Comparison of ENCODE assay signal across 28 cellular contexts in the genomic region with DNA sequence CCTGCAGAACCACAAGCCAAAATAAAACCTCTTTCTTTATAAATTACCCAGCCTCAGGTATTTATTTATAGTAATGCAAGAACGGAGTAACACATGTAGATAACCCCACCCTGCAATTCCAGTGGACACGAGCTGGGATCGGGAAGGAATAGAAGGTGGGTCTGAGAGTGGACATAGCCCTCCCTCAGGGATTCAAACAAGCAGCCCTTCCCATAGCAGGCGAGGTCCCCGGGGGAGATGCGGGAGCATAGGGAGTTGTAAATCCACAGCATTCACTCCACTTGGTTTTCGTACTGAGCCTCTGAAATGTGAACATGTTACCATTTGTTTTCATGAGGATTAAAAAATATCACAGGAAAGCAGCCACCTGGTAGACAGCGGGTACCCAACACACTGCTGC.
DNase-seq lines count a peak whose midpoint lies in the region; ATAC-seq, FAIRE-seq and TF ChIP-seq lines count a peak whose summit lies in the region.
"Had no signal": no experiment of that assay in that cellular context is flagged by ENCODE, and none has a peak within 500 bp of the region (broad histone marks: within the 10 kb centered on the region; RNA-seq: fewer than 3 reads in every experiment).

No MANE protein-coding gene starts in this region.

- H3K27me3 Mint-ChIP-seq in neural crest cell (ENCODE audit: low read depth) (no peaks in the 10 kb centered on the region), WTC11 (ENCODE audit: low read depth) (peaks cover 28% of the 10 kb centered on the region)
- H3K27me3 Mint-ChIP-seq: CD4-positive, alpha-beta memory T cell; CD4-positive, CD25-positive, alpha-beta regulatory T cell had no signal

- H2BK12ac ChIP-seq in H1 (ENCODE audit: low read depth, low read length): 0 out of 2 replicates have a peak overlapping the region, but pooled peaks have one; percentile 80

- H3K4me1 ChIP-seq in H1 (replicated peaks in 1 of 4; ENCODE audit: control insufficient read depth in 3 of 4, insufficient read depth in 4 of 4, low read length in 3 of 4): peaks cover 0 to 19% (median 8%) of the 10 kb centered on the region in 4 experiments; a peak in 6 of 7 replicates
- peaks cover 4% of the 10 kb centered on the region for H3K4me1 ChIP-seq in osteoblast (ENCODE audit: insufficient read depth, low read length)
- peaks cover 12% of the 10 kb centered on the region for H3K4me1 ChIP-seq in HepG2 (ENCODE audit: insufficient read depth, low read length)
- H3K4me1 ChIP-seq: BE2C had no signal

- H2AFZ ChIP-seq in H1 (ENCODE audit: low read length): no peak overlapping the region
- no peak overlapping the region for H2AFZ ChIP-seq in osteoblast (ENCODE audit: low read length)
- no peak overlapping the region for H2AFZ ChIP-seq in HepG2 (ENCODE audit: low read length)

- intact Hi-C loops in HepG2 (cut with micrococcal nuclease; ENCODE audit: unreplicated experiment): no loop called here

- H3K4me3 ChIP-seq in H1 (ENCODE audit: extremely low read depth in 1 of 4, insufficient read depth in 2 of 4, low read depth in 3 of 4, low read length in 4 of 4): no peak overlapping the region
- H3K4me3 ChIP-seq in osteoblast (ENCODE audit: insufficient read depth, low read length): no peak overlapping the region
- no peak overlapping the region for H3K4me3 ChIP-seq in HepG2 (replicated peaks in 1 of 3; ENCODE audit: insufficient read depth in 1 of 3, low read depth in 2 of 3, low read length in 3 of 3)
- H3K4me3 ChIP-seq: BLaER1, GM12878 had no signal

- H3K27ac ChIP-seq in H1 (ENCODE audit: low read depth, low read length) (no peak overlapping the region), osteoblast (ENCODE audit: low read depth, low read length) (no peak overlapping the region), HepG2 (ENCODE audit: extremely low read length, insufficient read depth, low read length) (no peak overlapping the region)
- H3K27ac ChIP-seq: BLaER1 had no signal

- no peak overlapping the region for H2BK20ac ChIP-seq in H1 (ENCODE audit: low read length)

- no peak overlapping the region for H2BK120ac ChIP-seq in H1 (replicated peaks; ENCODE audit: low read depth, low read length)

- no peak overlapping the region for H2BK15ac ChIP-seq in H1 (ENCODE audit: low read length)

- H3K23me2 ChIP-seq in H1 (ENCODE audit: low read depth, low read length): no peaks in the 10 kb centered on the region; the same call in 1 of the 2 replicates

- H3K9me3 Mint-ChIP-seq in neural crest cell (no peaks in the 10 kb centered on the region), WTC11 (no peaks in the 10 kb centered on the region)
- H3K9me3 Mint-ChIP-seq: CD4-positive, alpha-beta memory T cell; CD8-positive, alpha-beta memory T cell had no signal

- no peaks in the 10 kb centered on the region for H3K36me3 ChIP-seq in H1 (ENCODE audit: control insufficient read depth in 2 of 4, insufficient read depth in 4 of 4, low read length in 3 of 4)
- H3K36me3 ChIP-seq in osteoblast (ENCODE audit: insufficient read depth, low read length): no peaks in the 10 kb centered on the region
- H3K36me3 ChIP-seq in HepG2 (replicated peaks in 1 of 2; ENCODE audit: control insufficient read depth in 1 of 2, insufficient read depth in 2 of 2, low read length in 2 of 2): no peaks in the 10 kb centered on the region
- H3K36me3 ChIP-seq: BE2C, BLaER1 had no signal

- DNase-seq in H1 (ENCODE audit: low read depth in 1 of 2, low spot score in 2 of 2): no peak
- DNase-seq in neural crest cell (ENCODE audit: low read depth, low spot score): no peak
- peak; percentile 52 for DNase-seq in osteoblast (ENCODE audit: insufficient read length, low spot score, missing footprints)
- no peak for DNase-seq in HepG2 (ENCODE audit: low spot score)
- no peak for DNase-seq in WTC11 (ENCODE audit: low spot score)
- DNase-seq: 8988T; ACHN; BE2C; C1 segment of cervical spinal cord; CD4-positive, alpha-beta memory T cell; CD4-positive, CD25-positive, alpha-beta regulatory T cell; CD8-positive, alpha-beta memory T cell; COR-L47; DMS 273 treated with DMSO at 0.1 percent for 48 hours; DMS153; DMS53; DMS79; DND-41; EL; GDM1 had no signal

- ATAC-seq in HG03432 (IDR thresholded peaks at IDR 0.05; ENCODE audit: unreplicated experiment) (no peak), HepG2 (no peak), WTC11 (no peak), GM18498 (IDR thresholded peaks at IDR 0.05; ENCODE audit: unreplicated experiment) (no peak)
- ATAC-seq: GM12878 had no signal

- H3K9ac ChIP-seq in H1 (replicated peaks in 1 of 4; ENCODE audit: extremely low read depth in 1 of 4, low read depth in 3 of 4, low read length in 3 of 4) (no peak overlapping the region), HepG2 (ENCODE audit: insufficient read depth, low read depth, low read length) (no peak overlapping the region)
- H3K9ac ChIP-seq: BLaER1 had no signal

- no peak overlapping the region for H3K56ac ChIP-seq in H1 (replicated peaks; ENCODE audit: insufficient read length, low read depth, low read length)

- no peak overlapping the region for H2BK5ac ChIP-seq in H1 (ENCODE audit: low read depth, low read length)

- H3K27me3 ChIP-seq in H1 (replicated peaks in 1 of 4; ENCODE audit: control insufficient read depth in 3 of 4, extremely low read depth in 1 of 4, insufficient read depth in 3 of 4, low read length in 3 of 4): no peaks in the 10 kb centered on the region; a peak in 1 of 7 replicates
- no peaks in the 10 kb centered on the region for H3K27me3 ChIP-seq in osteoblast (ENCODE audit: insufficient read depth, low read length)
- H3K27me3 ChIP-seq in HepG2 (ENCODE audit: control insufficient read depth in 1 of 2, insufficient read depth in 2 of 2, low read length in 2 of 2): peaks cover 5 to 52% of the 10 kb centered on the region in 2 experiments; a peak in 4 of 5 replicates
- H3K27me3 ChIP-seq: BE2C, BLaER1 had no signal

- no peak overlapping the region for H3K4ac ChIP-seq in H1 (replicated peaks; ENCODE audit: insufficient read length, low read depth, low read length)

- no peaks in the 10 kb centered on the region for H3K79me1 ChIP-seq in H1 (ENCODE audit: low read depth, low read length)

- H3K14ac ChIP-seq in H1 (ENCODE audit: insufficient read length): no peak overlapping the region

- no peak overlapping the region for H3K23ac ChIP-seq in H1 (ENCODE audit: insufficient read length)

- H3K4me2 ChIP-seq in H1 (ENCODE audit: insufficient read depth in 1 of 2, low read depth in 2 of 2, low read length in 2 of 2): no peak overlapping the region
- H3K4me2 ChIP-seq in osteoblast (ENCODE audit: insufficient read depth, low read length): no peak overlapping the region
- H3K4me2 ChIP-seq in HepG2 (ENCODE audit: low read depth, low read length): no peak overlapping the region
- H3K4me2 ChIP-seq: BLaER1 had no signal

- POLR2A ChIA-PET in H1 (lab: Charles Lee; ENCODE audit: partially characterized antibody): no interaction called here
- POLR2A ChIA-PET in HepG2 (lab: Yijun Ruan, JAX): no interaction called here
- POLR2A ChIA-PET in WTC11 (lab: Charles Lee): interaction anchor here (0.5 kb wide), 1 partner anchor 90 kb away, joined by 3 read pairs; no protein-coding TSS in a partner anchor

- no TSS peak for BruUV-seq in HepG2 (replicated peaks; lab: Mats Ljungman, UMichigan)

- H4K5ac ChIP-seq in H1 (ENCODE audit: insufficient read length, low read depth, low read length): no peak overlapping the region

- H3K4me1 Mint-ChIP-seq in neural crest cell (peaks cover 11% of the 10 kb centered on the region), WTC11 (peaks cover 35% of the 10 kb centered on the region)
- H3K4me1 Mint-ChIP-seq: CD14-positive monocyte; CD4-positive, alpha-beta memory T cell; CD4-positive, CD25-positive, alpha-beta regulatory T cell; CD8-positive, alpha-beta memory T cell had no signal

- no peak overlapping the region for H4K91ac ChIP-seq in H1 (replicated peaks; ENCODE audit: insufficient read length, low read length)

- H4K8ac ChIP-seq in H1 (ENCODE audit: extremely low read depth, insufficient read depth, low read length): no peak overlapping the region

- no peak for TF ChIP-seq POLR2A in H1 (IDR thresholded peaks at IDR 0.05; ENCODE audit: control extremely low read depth in 1 of 2, low read depth in 2 of 2, low read length in 2 of 2)
- no peak for TF ChIP-seq POLR2A in HepG2 (IDR thresholded peaks at IDR 0.05; ENCODE audit: insufficient read depth in 1 of 2, low read depth in 2 of 2, low read length in 2 of 2)

- 94% methylated on average over 8 of the region's 8 CpGs; no CpG with 5 or more reads in 1 of the 2 experiments for WGBS in H1 (ENCODE audit: extremely low coverage in 1 of 2, insufficient coverage in 1 of 2, insufficient read length in 1 of 2, insufficient replicate concordance in 2 of 2, low coverage in 1 of 2, low lambda C conversion rate in 2 of 2, missing lambda C conversion rate in 1 of 2), 2 experiments
- WGBS in HepG2 (ENCODE audit: low lambda C conversion rate): 44% methylated on average over 8 of the region's 8 CpGs

- FAIRE-seq in H1 (lab: Jason Lieb, UNC) (no peak), HepG2 (lab: Jason Lieb, UNC) (no peak)
- FAIRE-seq: A204.1, GM12878, GM12892, GM19239 had no signal

- CTCF ChIA-PET in H1 (lab: Charles Lee; ENCODE audit: partially characterized antibody) (interaction anchor here (0.6 kb wide), 1 partner anchor 38 kb away, joined by 3 read pairs; no protein-coding TSS in a partner anchor), HepG2 (lab: Yijun Ruan, JAX; ENCODE audit: low intra/inter-chr PET ratio, low total read pairs) (no interaction called here), WTC11 (lab: Charles Lee) (no interaction called here)

- TF ChIP-seq CTCF in H1 (IDR thresholded peaks at IDR 0.05; ENCODE audit: control extremely low read depth in 1 of 3, insufficient read depth in 1 of 3, low read depth in 1 of 3, low read length in 3 of 3) (no peak), neural crest cell (conservative IDR thresholded peaks at IDR 0.05) (no peak), osteoblast (IDR thresholded peaks at IDR 0.05; ENCODE audit: extremely low read depth, low read depth, low read length) (no peak), HepG2 (CRISPR knock-in tag; IDR thresholded peaks at IDR 0.05) (no peak), WTC11 (IDR thresholded peaks at IDR 0.05) (no peak)

- no peaks in the 10 kb centered on the region for H3K36me3 Mint-ChIP-seq in neural crest cell (ENCODE audit: low read depth)
- no peaks in the 10 kb centered on the region for H3K36me3 Mint-ChIP-seq in WTC11
- H3K36me3 Mint-ChIP-seq: CD14-positive monocyte; CD4-positive, alpha-beta memory T cell; CD4-positive, CD25-positive, alpha-beta regulatory T cell; CD8-positive, alpha-beta memory T cell had no signal

- H3K4me3 Mint-ChIP-seq in neural crest cell: no peak overlapping the region
- H3K4me3 Mint-ChIP-seq in WTC11: no peak overlapping the region
- H3K4me3 Mint-ChIP-seq: CD14-positive monocyte; CD4-positive, alpha-beta memory T cell; CD4-positive, CD25-positive, alpha-beta regulatory T cell; CD8-positive, alpha-beta memory T cell had no signal

- H3K79me2 ChIP-seq in H1 (ENCODE audit: control insufficient read depth in 1 of 2, insufficient read depth in 2 of 2, low read length in 2 of 2) (no peaks in the 10 kb centered on the region), osteoblast (ENCODE audit: insufficient read depth, low read length) (no peaks in the 10 kb centered on the region), HepG2 (ENCODE audit: insufficient read depth, low read length) (no peaks in the 10 kb centered on the region)

- H4K20me1 ChIP-seq in H1 (replicated peaks in 1 of 2; ENCODE audit: control insufficient read depth in 1 of 2, insufficient read depth in 2 of 2, low read length in 2 of 2) (no peaks in the 10 kb centered on the region), osteoblast (ENCODE audit: insufficient read depth, low read length) (no peaks in the 10 kb centered on the region), HepG2 (ENCODE audit: insufficient read depth, low read length) (no peaks in the 10 kb centered on the region)
- H4K20me1 ChIP-seq: BLaER1 had no signal

- no peak for TF ChIP-seq EP300 in H1 (IDR thresholded peaks at IDR 0.05; ENCODE audit: borderline replicate concordance in 1 of 2, low read depth in 2 of 2, low read length in 2 of 2)
- TF ChIP-seq EP300 in HepG2 (IDR thresholded peaks at IDR 0.05; ENCODE audit: low read depth in 2 of 2, low read length in 2 of 2): no peak
- no peak for TF ChIP-seq EP300 in HepG2 (CRISPR knock-in tag; IDR thresholded peaks at IDR 0.05; ENCODE audit: borderline replicate concordance)

- H3K27ac Mint-ChIP-seq in neural crest cell (ENCODE audit: unreplicated experiment) (peak overlapping the region; percentile 50), WTC11 (no peak overlapping the region)
- H3K27ac Mint-ChIP-seq: CD14-positive monocyte; CD4-positive, CD25-positive, alpha-beta regulatory T cell; CD8-positive, alpha-beta memory T cell had no signal

- no peaks in the 10 kb centered on the region for H3K9me3 ChIP-seq in H1 (ENCODE audit: insufficient read depth in 2 of 2, low read depth in 1 of 2, low read length in 1 of 2)
- H3K9me3 ChIP-seq in osteoblast (ENCODE audit: low read depth, low read length): no peaks in the 10 kb centered on the region
- no peaks in the 10 kb centered on the region for H3K9me3 ChIP-seq in HepG2 (ENCODE audit: low read length)
- H3K9me3 ChIP-seq: BE2C, BLaER1 had no signal

- no peak overlapping the region; the same call in 1 of the 2 replicates for H3K18ac ChIP-seq in H1 (ENCODE audit: extremely low read depth, low read length)

- in situ Hi-C loops in HepG2 (cut with HindIII; ENCODE audit: extremely low pct_ligation_motif_present, low pct_unique_long_range_greater_than_20kb): no loop called here

- no peak for TF ChIP-seq RAD21 in H1 (IDR thresholded peaks at IDR 0.05 in 1 of 2, conservative IDR thresholded peaks at IDR 0.05 in 1 of 2; ENCODE audit: low read depth in 2 of 2, low read length in 2 of 2)
- TF ChIP-seq RAD21 in HepG2 (CRISPR knock-in tag; IDR thresholded peaks at IDR 0.05): no peak

- H2AK5ac ChIP-seq in H1 (ENCODE audit: low read depth, low read length): 0 out of 2 replicates have a peak overlapping the region, but pooled peaks have one; percentile 13
